Comparison of ENCODE assay signal across 8 cellular contexts in the genomic region with DNA sequence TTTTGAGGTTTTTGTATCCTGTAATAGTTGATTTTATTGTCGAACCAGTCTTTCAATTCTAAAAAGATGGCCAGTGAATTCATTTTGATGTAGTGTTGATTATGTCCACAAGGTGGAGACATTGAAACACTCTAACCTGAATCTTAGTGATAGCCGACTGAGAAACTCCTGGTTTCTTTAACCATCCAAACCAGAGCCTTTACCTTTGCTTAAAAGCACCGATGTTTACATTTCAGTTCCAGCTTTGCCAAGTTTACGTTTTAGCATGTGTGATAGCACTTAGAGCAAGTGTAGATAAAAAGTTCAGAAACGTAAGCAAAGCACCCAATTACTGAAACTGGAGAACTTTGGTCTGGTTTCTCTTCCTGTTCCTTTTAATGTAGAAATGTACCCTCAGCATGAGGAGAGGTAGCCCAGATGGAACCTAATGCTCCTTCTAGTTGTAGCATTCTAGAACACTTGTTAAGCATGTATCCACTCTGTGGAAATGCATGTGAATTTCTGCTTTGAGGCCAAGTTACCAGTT.
DNase-seq lines count a peak whose midpoint lies in the region; ATAC-seq and TF ChIP-seq lines count a peak whose summit lies in the region.

No MANE protein-coding gene starts in this region.

- H3K36me3 ChIP-seq in prostate gland: no peaks in the 10 kb centered on the region

- no peak overlapping the region for H3K27ac ChIP-seq in prostate gland

- H3K27me3 Mint-ChIP-seq in activated CD4-positive, alpha-beta memory T cell treated with anti-CD3 and anti-CD28 coated beads for 36 hours: peaks cover 12% of the 10 kb centered on the region

- CTCF ChIA-PET in activated CD4-positive, alpha-beta memory T cell treated with anti-CD3 and anti-CD28 coated beads for 36 hours (lab: Charles Lee): interaction anchor here (0.7 to 5.9 kb wide), 18 partner anchors 10 to 181 kb away, joined by 3 to 76 read pairs (median 4); no protein-coding TSS in a partner anchor

- peak overlapping the region; percentile 24 for H3K4me3 Mint-ChIP-seq in activated CD4-positive, alpha-beta memory T cell treated with anti-CD3 and anti-CD28 coated beads for 36 hours

- DNase-seq in COLO668 (lab: John Stamatoyannopoulos, UW; ENCODE audit: unreplicated experiment) (peak; percentile 25), NCI-H1694 treated with DMSO at 0.1 percent for 48 hours (lab: John Stamatoyannopoulos, UW) (peak; percentile 27), germinal center (ENCODE audit: low spot score) (peak; percentile 41), prostate gland (ENCODE audit: low spot score) (peak; percentile 46), HK-2 (ENCODE audit: unreplicated experiment) (no peak)
- DNase-seq in activated CD4-positive, alpha-beta memory T cell treated with anti-CD3 and anti-CD28 coated beads for 36 hours: no peak

- ATAC-seq in GM18867 (IDR thresholded peaks at IDR 0.05; ENCODE audit: unreplicated experiment): peak; percentile 89
- ATAC-seq in HG02973 (IDR thresholded peaks at IDR 0.05; ENCODE audit: unreplicated experiment): peak; percentile 88

- TF ChIP-seq POLR2A in prostate gland (IDR thresholded peaks at IDR 0.05): no peak

- no peaks in the 10 kb centered on the region for H3K27me3 ChIP-seq in prostate gland (replicated peaks; ENCODE audit: insufficient read depth)

- H3K27ac Mint-ChIP-seq in activated CD4-positive, alpha-beta memory T cell treated with anti-CD3 and anti-CD28 coated beads for 36 hours: no peak overlapping the region

- no peaks in the 10 kb centered on the region for H3K36me3 Mint-ChIP-seq in activated CD4-positive, alpha-beta memory T cell treated with anti-CD3 and anti-CD28 coated beads for 36 hours

- 3% methylated on average over 5 of the region's 5 CpGs for WGBS in prostate gland

- H3K9me3 Mint-ChIP-seq in activated CD4-positive, alpha-beta memory T cell treated with anti-CD3 and anti-CD28 coated beads for 36 hours: no peaks in the 10 kb centered on the region

- H3K4me3 ChIP-seq in prostate gland: no peak overlapping the region

- intact Hi-C loops in activated CD4-positive, alpha-beta memory T cell treated with anti-CD3 and anti-CD28 coated beads for 36 hours (cut with micrococcal nuclease): loop anchor here (1.0 to 10.0 kb wide), 3 partner anchors 160 to 403 kb away; no protein-coding TSS in a partner anchor
- intact Hi-C loops in prostate gland (cut with DNase I): loop anchor here (1.0 to 5.0 kb wide), 5 partner anchors 103 to 406 kb away; no protein-coding TSS in a partner anchor

- no peaks in the 10 kb centered on the region for H3K9me3 ChIP-seq in prostate gland

- H3K4me1 Mint-ChIP-seq in activated CD4-positive, alpha-beta memory T cell treated with anti-CD3 and anti-CD28 coated beads for 36 hours (ENCODE audit: low read depth): peaks cover 13% of the 10 kb centered on the region

- TF ChIP-seq CTCF in prostate gland (IDR thresholded peaks at IDR 0.05): peak; percentile 35 to 82 (median 79)

- POLR2A ChIA-PET in activated CD4-positive, alpha-beta memory T cell treated with anti-CD3 and anti-CD28 coated beads for 36 hours (lab: Charles Lee): no interaction called here

- H3K4me1 ChIP-seq in prostate gland (replicated peaks): no peaks in the 10 kb centered on the region

Comparison
In these comparisons a context has a peak if more than half of its experiments do, and no peak if none do; other contexts are left out.
1. DNase-seq: peak in COLO668 (single experiment), NCI-H1694 treated with DMSO at 0.1 percent for 48 hours (single experiment), germinal center (single experiment) and prostate gland (single experiment); none in activated CD4-positive, alpha-beta memory T cell treated with anti-CD3 and anti-CD28 coated beads for 36 hours (single experiment) and HK-2 (single experiment).